In genomic region chr5:1801061-1801953, GRCh38 we compare ENCODE assay signal across 1 cellular context.
TF ChIP-seq lines count a peak whose summit lies in the region.

NDUFS6 (plus strand) TSS chr5:1801407; CDS start chr5:1801418, 11 bp downstream.

TF ChIP-seq in GM12878, 131 proteins besides CTCF, POLR2A, EP300 and RAD21 (continued from another document):
- TF ChIP-seq, protein P1, sequence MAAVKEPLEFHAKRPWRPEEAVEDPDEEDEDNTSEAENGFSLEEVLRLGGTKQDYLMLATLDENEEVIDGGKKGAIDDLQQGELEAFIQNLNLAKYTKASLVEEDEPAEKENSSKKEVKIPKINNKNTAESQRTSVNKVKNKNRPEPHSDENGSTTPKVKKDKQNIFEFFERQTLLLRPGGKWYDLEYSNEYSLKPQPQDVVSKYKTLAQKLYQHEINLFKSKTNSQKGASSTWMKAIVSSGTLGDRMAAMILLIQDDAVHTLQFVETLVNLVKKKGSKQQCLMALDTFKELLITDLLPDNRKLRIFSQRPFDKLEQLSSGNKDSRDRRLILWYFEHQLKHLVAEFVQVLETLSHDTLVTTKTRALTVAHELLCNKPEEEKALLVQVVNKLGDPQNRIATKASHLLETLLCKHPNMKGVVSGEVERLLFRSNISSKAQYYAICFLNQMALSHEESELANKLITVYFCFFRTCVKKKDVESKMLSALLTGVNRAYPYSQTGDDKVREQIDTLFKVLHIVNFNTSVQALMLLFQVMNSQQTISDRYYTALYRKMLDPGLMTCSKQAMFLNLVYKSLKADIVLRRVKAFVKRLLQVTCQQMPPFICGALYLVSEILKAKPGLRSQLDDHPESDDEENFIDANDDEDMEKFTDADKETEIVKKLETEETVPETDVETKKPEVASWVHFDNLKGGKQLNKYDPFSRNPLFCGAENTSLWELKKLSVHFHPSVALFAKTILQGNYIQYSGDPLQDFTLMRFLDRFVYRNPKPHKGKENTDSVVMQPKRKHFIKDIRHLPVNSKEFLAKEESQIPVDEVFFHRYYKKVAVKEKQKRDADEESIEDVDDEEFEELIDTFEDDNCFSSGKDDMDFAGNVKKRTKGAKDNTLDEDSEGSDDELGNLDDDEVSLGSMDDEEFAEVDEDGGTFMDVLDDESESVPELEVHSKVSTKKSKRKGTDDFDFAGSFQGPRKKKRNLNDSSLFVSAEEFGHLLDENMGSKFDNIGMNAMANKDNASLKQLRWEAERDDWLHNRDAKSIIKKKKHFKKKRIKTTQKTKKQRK (IDR thresholded peaks at IDR 0.05; ENCODE audit: low read depth, low read length): no peak
- no peak for TF ChIP-seq ZNF274 (IDR thresholded peaks at IDR 0.05; ENCODE audit: insufficient read depth, insufficient read length)
- TF ChIP-seq PAX8 (IDR thresholded peaks at IDR 0.05): no peak
- TF ChIP-seq DPF2 (IDR thresholded peaks at IDR 0.05): 0 out of 2 replicates have a peak, but pooled peaks have one; percentile 60
- no peak for TF ChIP-seq GABPA (IDR thresholded peaks at IDR 0.05; ENCODE audit: low read depth)
- TF ChIP-seq MEF2B (IDR thresholded peaks at IDR 0.05; ENCODE audit: partially characterized antibody, poor library complexity, severe bottlenecking): no peak
- TF ChIP-seq SMC3 (IDR thresholded peaks at IDR 0.05; ENCODE audit: borderline replicate concordance, low read length): no peak
- no peak; the same call in 1 of the 2 replicates for TF ChIP-seq FOXK2 (IDR thresholded peaks at IDR 0.05)
- no peak for TF ChIP-seq TCF7 (IDR thresholded peaks at IDR 0.05; ENCODE audit: borderline replicate concordance)
- peak; percentile 78; the same call in 1 of the 2 replicates for TF ChIP-seq TAF1 (IDR thresholded peaks at IDR 0.05; ENCODE audit: borderline replicate concordance, low read depth, low read length)
- TF ChIP-seq, protein P2, sequence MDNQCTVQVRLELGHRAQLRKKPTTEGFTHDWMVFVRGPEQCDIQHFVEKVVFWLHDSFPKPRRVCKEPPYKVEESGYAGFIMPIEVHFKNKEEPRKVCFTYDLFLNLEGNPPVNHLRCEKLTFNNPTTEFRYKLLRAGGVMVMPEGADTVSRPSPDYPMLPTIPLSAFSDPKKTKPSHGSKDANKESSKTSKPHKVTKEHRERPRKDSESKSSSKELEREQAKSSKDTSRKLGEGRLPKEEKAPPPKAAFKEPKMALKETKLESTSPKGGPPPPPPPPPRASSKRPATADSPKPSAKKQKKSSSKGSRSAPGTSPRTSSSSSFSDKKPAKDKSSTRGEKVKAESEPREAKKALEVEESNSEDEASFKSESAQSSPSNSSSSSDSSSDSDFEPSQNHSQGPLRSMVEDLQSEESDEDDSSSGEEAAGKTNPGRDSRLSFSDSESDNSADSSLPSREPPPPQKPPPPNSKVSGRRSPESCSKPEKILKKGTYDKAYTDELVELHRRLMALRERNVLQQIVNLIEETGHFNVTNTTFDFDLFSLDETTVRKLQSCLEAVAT (IDR thresholded peaks at IDR 0.05): no peak
- TF ChIP-seq HCFC1 (IDR thresholded peaks at IDR 0.05; ENCODE audit: low read length): peak; percentile 50
- peak; percentile 72 for TF ChIP-seq GATAD2B (conservative IDR thresholded peaks at IDR 0.05; ENCODE audit: low read depth)
- TF ChIP-seq REST (IDR thresholded peaks at IDR 0.05; ENCODE audit: low read depth, low read length): no peak
- TF ChIP-seq ATF7 (IDR thresholded peaks at IDR 0.05; ENCODE audit: low read depth): no peak
- TF ChIP-seq MTA3 (IDR thresholded peaks at IDR 0.05; ENCODE audit: borderline replicate concordance, low read length): no peak
- TF ChIP-seq CHD2 (IDR thresholded peaks at IDR 0.05; ENCODE audit: borderline replicate concordance, low read depth, low read length): 0 out of 2 replicates have a peak, but pooled peaks have one; percentile 44
- TF ChIP-seq ESRRA (IDR thresholded peaks at IDR 0.05; ENCODE audit: low read length): peak; percentile 61; the same call in 1 of the 2 replicates
- peak; percentile 98 for TF ChIP-seq NR2C1 (IDR thresholded peaks at IDR 0.05)
- no peak for TF ChIP-seq STAT3 (IDR thresholded peaks at IDR 0.05; ENCODE audit: low read depth, low read length)
- no peak for TF ChIP-seq PAX5 (IDR thresholded peaks at IDR 0.05; ENCODE audit: borderline replicate concordance, low read depth, low read length)
- no peak for TF ChIP-seq TBL1XR1 (IDR thresholded peaks at IDR 0.05; ENCODE audit: low read depth, low read length)
- TF ChIP-seq ETV6 (conservative IDR thresholded peaks at IDR 0.05 in 1 of 2, IDR thresholded peaks at IDR 0.05 in 1 of 2; ENCODE audit: borderline replicate concordance in 1 of 2, low read depth in 1 of 2): no peak
- TF ChIP-seq ATF2 (IDR thresholded peaks at IDR 0.05; ENCODE audit: low read length): no peak
- TF ChIP-seq, protein P3, sequence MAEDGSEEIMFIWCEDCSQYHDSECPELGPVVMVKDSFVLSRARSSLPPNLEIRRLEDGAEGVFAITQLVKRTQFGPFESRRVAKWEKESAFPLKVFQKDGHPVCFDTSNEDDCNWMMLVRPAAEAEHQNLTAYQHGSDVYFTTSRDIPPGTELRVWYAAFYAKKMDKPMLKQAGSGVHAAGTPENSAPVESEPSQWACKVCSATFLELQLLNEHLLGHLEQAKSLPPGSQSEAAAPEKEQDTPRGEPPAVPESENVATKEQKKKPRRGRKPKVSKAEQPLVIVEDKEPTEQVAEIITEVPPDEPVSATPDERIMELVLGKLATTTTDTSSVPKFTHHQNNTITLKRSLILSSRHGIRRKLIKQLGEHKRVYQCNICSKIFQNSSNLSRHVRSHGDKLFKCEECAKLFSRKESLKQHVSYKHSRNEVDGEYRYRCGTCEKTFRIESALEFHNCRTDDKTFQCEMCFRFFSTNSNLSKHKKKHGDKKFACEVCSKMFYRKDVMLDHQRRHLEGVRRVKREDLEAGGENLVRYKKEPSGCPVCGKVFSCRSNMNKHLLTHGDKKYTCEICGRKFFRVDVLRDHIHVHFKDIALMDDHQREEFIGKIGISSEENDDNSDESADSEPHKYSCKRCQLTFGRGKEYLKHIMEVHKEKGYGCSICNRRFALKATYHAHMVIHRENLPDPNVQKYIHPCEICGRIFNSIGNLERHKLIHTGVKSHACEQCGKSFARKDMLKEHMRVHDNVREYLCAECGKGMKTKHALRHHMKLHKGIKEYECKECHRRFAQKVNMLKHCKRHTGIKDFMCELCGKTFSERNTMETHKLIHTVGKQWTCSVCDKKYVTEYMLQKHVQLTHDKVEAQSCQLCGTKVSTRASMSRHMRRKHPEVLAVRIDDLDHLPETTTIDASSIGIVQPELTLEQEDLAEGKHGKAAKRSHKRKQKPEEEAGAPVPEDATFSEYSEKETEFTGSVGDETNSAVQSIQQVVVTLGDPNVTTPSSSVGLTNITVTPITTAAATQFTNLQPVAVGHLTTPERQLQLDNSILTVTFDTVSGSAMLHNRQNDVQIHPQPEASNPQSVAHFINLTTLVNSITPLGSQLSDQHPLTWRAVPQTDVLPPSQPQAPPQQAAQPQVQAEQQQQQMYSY (CRISPR knock-in tag; IDR thresholded peaks at IDR 0.05): no peak
- TF ChIP-seq ZNF207 (IDR thresholded peaks at IDR 0.05; ENCODE audit: borderline replicate concordance): no peak; the same call in 1 of the 2 replicates
- TF ChIP-seq ZSCAN29 (IDR thresholded peaks at IDR 0.05): no peak
- no peak for TF ChIP-seq SMAD1 (IDR thresholded peaks at IDR 0.05; ENCODE audit: low read depth, partially characterized antibody)
- TF ChIP-seq E4F1 (IDR thresholded peaks at IDR 0.05; ENCODE audit: borderline replicate concordance, partially characterized antibody): no peak
- TF ChIP-seq MXI1 (IDR thresholded peaks at IDR 0.05; ENCODE audit: low read depth, low read length): peak; percentile 99
- TF ChIP-seq ZNF384 (IDR thresholded peaks at IDR 0.05; ENCODE audit: borderline replicate concordance, low read depth, low read length): no peak
- TF ChIP-seq LARP7 (IDR thresholded peaks at IDR 0.05): peak; percentile 78
- TF ChIP-seq YBX1 (IDR thresholded peaks at IDR 0.05): no peak
- TF ChIP-seq ZNF217 (IDR thresholded peaks at IDR 0.05): no peak
- peak; percentile 62; the same call in 1 of the 2 replicates for TF ChIP-seq BACH1 (IDR thresholded peaks at IDR 0.05; ENCODE audit: borderline replicate concordance)
- TF ChIP-seq POLR2AphosphoS5 (IDR thresholded peaks at IDR 0.05; ENCODE audit: low read length): peak; percentile 64
- TF ChIP-seq, protein P4, sequence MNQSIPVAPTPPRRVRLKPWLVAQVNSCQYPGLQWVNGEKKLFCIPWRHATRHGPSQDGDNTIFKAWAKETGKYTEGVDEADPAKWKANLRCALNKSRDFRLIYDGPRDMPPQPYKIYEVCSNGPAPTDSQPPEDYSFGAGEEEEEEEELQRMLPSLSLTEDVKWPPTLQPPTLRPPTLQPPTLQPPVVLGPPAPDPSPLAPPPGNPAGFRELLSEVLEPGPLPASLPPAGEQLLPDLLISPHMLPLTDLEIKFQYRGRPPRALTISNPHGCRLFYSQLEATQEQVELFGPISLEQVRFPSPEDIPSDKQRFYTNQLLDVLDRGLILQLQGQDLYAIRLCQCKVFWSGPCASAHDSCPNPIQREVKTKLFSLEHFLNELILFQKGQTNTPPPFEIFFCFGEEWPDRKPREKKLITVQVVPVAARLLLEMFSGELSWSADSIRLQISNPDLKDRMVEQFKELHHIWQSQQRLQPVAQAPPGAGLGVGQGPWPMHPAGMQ (IDR thresholded peaks at IDR 0.05; ENCODE audit: borderline replicate concordance): no peak
- TF ChIP-seq, protein P5, sequence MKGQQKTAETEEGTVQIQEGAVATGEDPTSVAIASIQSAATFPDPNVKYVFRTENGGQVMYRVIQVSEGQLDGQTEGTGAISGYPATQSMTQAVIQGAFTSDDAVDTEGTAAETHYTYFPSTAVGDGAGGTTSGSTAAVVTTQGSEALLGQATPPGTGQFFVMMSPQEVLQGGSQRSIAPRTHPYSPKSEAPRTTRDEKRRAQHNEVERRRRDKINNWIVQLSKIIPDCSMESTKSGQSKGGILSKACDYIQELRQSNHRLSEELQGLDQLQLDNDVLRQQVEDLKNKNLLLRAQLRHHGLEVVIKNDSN (IDR thresholded peaks at IDR 0.05; ENCODE audit: borderline replicate concordance, extremely low read length, insufficient read depth, low read depth, low read length): no peak
- TF ChIP-seq BMI1 (IDR thresholded peaks at IDR 0.05; ENCODE audit: borderline replicate concordance): no peak
- TF ChIP-seq NRF1 (conservative IDR thresholded peaks at IDR 0.05; ENCODE audit: low read depth, low read length): peak; percentile 79
- no peak for TF ChIP-seq MYB (IDR thresholded peaks at IDR 0.05; ENCODE audit: borderline replicate concordance, low read depth, low read length)
- TF ChIP-seq, protein P6, sequence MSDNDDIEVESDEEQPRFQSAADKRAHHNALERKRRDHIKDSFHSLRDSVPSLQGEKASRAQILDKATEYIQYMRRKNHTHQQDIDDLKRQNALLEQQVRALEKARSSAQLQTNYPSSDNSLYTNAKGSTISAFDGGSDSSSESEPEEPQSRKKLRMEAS (IDR thresholded peaks at IDR 0.05; ENCODE audit: low read depth, low read length): 0 out of 2 replicates have a peak, but pooled peaks have one; percentile 29
- TF ChIP-seq JUND (IDR thresholded peaks at IDR 0.05; ENCODE audit: low read depth, low read length): no peak
